22 cellular contexts compared by ENCODE assay signal in the genomic region with DNA sequence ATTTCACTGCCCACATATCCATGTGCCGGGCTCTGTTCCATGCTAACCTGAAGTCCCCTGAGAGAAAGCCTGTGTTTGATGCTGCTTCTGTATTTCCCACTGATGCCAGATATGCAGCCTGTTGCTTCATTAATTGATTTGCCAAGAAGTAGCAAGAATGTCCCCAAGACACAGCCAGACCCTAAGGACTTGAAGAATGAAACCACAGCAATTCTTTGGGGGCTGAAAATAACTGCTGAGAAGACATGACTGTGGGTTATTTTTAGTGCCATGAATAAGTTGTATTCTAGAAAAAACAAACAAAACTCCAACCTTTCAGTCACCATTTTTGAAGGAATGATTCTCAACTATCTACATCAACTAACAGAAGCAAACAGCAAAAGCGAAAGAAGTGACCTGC.
A peak's percentile ranks its signal among the peaks of the same experiment; 100 is the strongest.
DNase-seq lines count a peak whose midpoint lies in the region; ATAC-seq, FAIRE-seq and TF ChIP-seq lines count a peak whose summit lies in the region.
"Had no signal": no experiment of that assay in that cellular context is flagged by ENCODE, and none has a peak within 500 bp of the region (broad histone marks: within the 10 kb centered on the region; RNA-seq: fewer than 3 reads in every experiment).

No MANE protein-coding gene starts in this region.

- peaks cover 3% of the 10 kb centered on the region for H3K9me3 Mint-ChIP-seq in astrocyte (ENCODE audit: unreplicated experiment)

- H3K79me2 ChIP-seq in astrocyte (ENCODE audit: insufficient read depth, low read length), result no peaks in the 10 kb centered on the region

- H4K20me1 ChIP-seq in astrocyte (ENCODE audit: insufficient read depth, low read length), result no peaks in the 10 kb centered on the region

- H3K27ac ChIP-seq in astrocyte (ENCODE audit: low read depth, low read length), result peak overlapping the region; percentile 80
- peak overlapping the region; percentile 20 for H3K27ac ChIP-seq in subcutaneous abdominal adipose tissue (ENCODE audit: low read depth, low read length)
- H3K27ac ChIP-seq: pancreas, thyroid gland had no signal

- DNase-seq in HCEC 1CT, result peak; percentile 34
- DNase-seq in astrocyte (ENCODE audit: low read depth), result peak; percentile 76
- peak; percentile 64 for DNase-seq in fibroblast of the aortic adventitia (ENCODE audit: low read depth)
- no peak for DNase-seq in NCI-H2196 (lab: John Stamatoyannopoulos, UW; ENCODE audit: unreplicated experiment)
- DNase-seq in NCI-H446 (lab: John Stamatoyannopoulos, UW), result no peak
- DNase-seq in HUDEP-2 (lab: John Stamatoyannopoulos, UW; ENCODE audit: unreplicated experiment in 76 of 76), result no peak
- DNase-seq: activated CD4-positive, alpha-beta T cell treated with anti-CD3 and anti-CD28 coated beads, Interleukin-2, amount 10 ng/mL, durations not matched to agents 7 days and 5 days; activated gamma-delta T cell treated with Interleukin-2 at 50 U/mL for 16 hours; anterior cingulate cortex; DMS 273 treated with DMSO at 0.1 percent for 48 hours; hippocampal formation; kidney glomerular epithelial cell; NCI-H2081 treated with DMSO at 0.1 percent for 48 hours; NCI-H526 treated with DMSO at 0.1 percent for 48 hours; OCI-M1; pancreas; thyroid gland had no signal

- FAIRE-seq in astrocyte (lab: Jason Lieb, UNC), result no peak
- FAIRE-seq: pancreas had no signal

- peak overlapping the region; percentile 68 for H3K4me2 ChIP-seq in astrocyte (ENCODE audit: low read length)
- H3K4me2 ChIP-seq: GM23338 had no signal

- H3K36me3 ChIP-seq in astrocyte (ENCODE audit: insufficient read depth, low read length) (no peaks in the 10 kb centered on the region), subcutaneous abdominal adipose tissue (ENCODE audit: control insufficient read depth in 5 of 5, insufficient read depth in 5 of 5, low read length in 5 of 5) (peaks cover 4 to 19% (median 12%) of the 10 kb centered on the region in 5 donors)
- H3K36me3 ChIP-seq: pancreas, thyroid gland had no signal

- peaks cover 3% of the 10 kb centered on the region for H3K9me3 ChIP-seq in astrocyte (ENCODE audit: insufficient read depth, low read depth, low read length)
- H3K9me3 ChIP-seq in subcutaneous abdominal adipose tissue (ENCODE audit: control insufficient read depth in 5 of 5, low read length in 5 of 5), result peaks cover 0 to 4% (median 3%) of the 10 kb centered on the region in 5 donors
- H3K9me3 ChIP-seq: pancreas, thyroid gland had no signal

- no peak overlapping the region for H3K4me3 Mint-ChIP-seq in astrocyte (ENCODE audit: unreplicated experiment)
- H3K4me3 Mint-ChIP-seq: activated CD4-positive, alpha-beta T cell treated with anti-CD3 and anti-CD28 coated beads, Interleukin-2, amount 10 ng/mL, durations not matched to agents 7 days and 5 days; GM23338; IgD-negative memory B cell had no signal

- H3K27me3 Mint-ChIP-seq in astrocyte (ENCODE audit: low read depth, unreplicated experiment), result no peaks in the 10 kb centered on the region
- H3K27me3 Mint-ChIP-seq: IgD-negative memory B cell had no signal

- no peak overlapping the region for H3K4me3 ChIP-seq in astrocyte (ENCODE audit: insufficient read depth, low read depth, low read length)
- H3K4me3 ChIP-seq in fibroblast of the aortic adventitia (ENCODE audit: low read depth, low read length), result peak overlapping the region; percentile 2
- no peak overlapping the region for H3K4me3 ChIP-seq in subcutaneous abdominal adipose tissue (ENCODE audit: low read depth in 1 of 5, low read length in 5 of 5)
- H3K4me3 ChIP-seq: GM23338, pancreas, thyroid gland had no signal

- H3K27ac Mint-ChIP-seq in astrocyte (ENCODE audit: unreplicated experiment), result no peak overlapping the region
- H3K27ac Mint-ChIP-seq: activated CD4-positive, alpha-beta T cell treated with anti-CD3 and anti-CD28 coated beads, Interleukin-2, amount 10 ng/mL, durations not matched to agents 7 days and 5 days; GM23338 had no signal

- peaks cover 11% of the 10 kb centered on the region for H3K4me1 Mint-ChIP-seq in astrocyte (ENCODE audit: low read depth, unreplicated experiment)
- H3K4me1 Mint-ChIP-seq: activated CD4-positive, alpha-beta T cell treated with anti-CD3 and anti-CD28 coated beads, Interleukin-2, amount 10 ng/mL, durations not matched to agents 7 days and 5 days; GM23338; IgD-negative memory B cell had no signal

- ATAC-seq in GM21367 (IDR thresholded peaks at IDR 0.05; ENCODE audit: unreplicated experiment), result no peak
- ATAC-seq: esophagus mucosa, GM23338, pancreas had no signal

- peak overlapping the region; percentile 47 for H3K9ac ChIP-seq in astrocyte (ENCODE audit: low read length)
- no peak overlapping the region for H3K9ac ChIP-seq in subcutaneous abdominal adipose tissue (ENCODE audit: low read length in 5 of 5)

- no peaks in the 10 kb centered on the region for H3K27me3 ChIP-seq in astrocyte (ENCODE audit: insufficient read depth, low read length)
- H3K27me3 ChIP-seq in subcutaneous abdominal adipose tissue (ENCODE audit: control insufficient read depth in 5 of 5, insufficient read depth in 4 of 5, low read length in 5 of 5), result no peaks in the 10 kb centered on the region
- H3K27me3 ChIP-seq: pancreas, thyroid gland had no signal

- no peaks in the 10 kb centered on the region for H3K36me3 Mint-ChIP-seq in astrocyte (ENCODE audit: low read depth, unreplicated experiment)

- no peak overlapping the region for H2AFZ ChIP-seq in astrocyte (ENCODE audit: low read depth, low read length)
- H2AFZ ChIP-seq: GM23338 had no signal

- TF ChIP-seq CTCF in astrocyte (IDR thresholded peaks at IDR 0.05; ENCODE audit: insufficient read depth, low read depth, low read length) (no peak), fibroblast of the aortic adventitia (IDR thresholded peaks at IDR 0.05; ENCODE audit: insufficient read depth, low read length) (no peak)

- H3K4me1 ChIP-seq in astrocyte (ENCODE audit: insufficient read depth, low read length), result peaks cover 17% of the 10 kb centered on the region
- H3K4me1 ChIP-seq in subcutaneous abdominal adipose tissue (ENCODE audit: control insufficient read depth in 5 of 5, insufficient read depth in 5 of 5, low read length in 5 of 5), result peaks cover 0 to 21% (median 12%) of the 10 kb centered on the region in 5 donors
- H3K4me1 ChIP-seq: pancreas, thyroid gland had no signal

Comparison
In these comparisons a context has a peak if more than half of its experiments do, and no peak if none do; other contexts are left out.
1. DNase-seq: peak in HCEC 1CT (single experiment), astrocyte (single experiment) and fibroblast of the aortic adventitia (single experiment); none in NCI-H2196 (single experiment), NCI-H446 (0 of 2) and HUDEP-2 (0 of 76).